ENCODE assay signal across 9 cellular contexts in genomic region chr6:143232849-143233248, GRCh38.
DNase-seq lines count a peak whose midpoint lies in the region; ATAC-seq and TF ChIP-seq lines count a peak whose summit lies in the region.
"Had no signal": no experiment of that assay in that cellular context is flagged by ENCODE, and none has a peak within 500 bp of the region (broad histone marks: within the 10 kb centered on the region; RNA-seq: fewer than 3 reads in every experiment).

No MANE protein-coding gene starts in this region.

- peak; percentile 54 for DNase-seq in EH (ENCODE audit: low read depth)
- DNase-seq in H4 (ENCODE audit: low spot score): peak; percentile 9
- DNase-seq in RPMI7951 (ENCODE audit: low read depth): peak; percentile 49
- DNase-seq in endothelial cell (ENCODE audit: low spot score): peak; percentile 62
- peak; percentile 40 to 63 for DNase-seq in trophoblast cell
- DNase-seq in cerebellar nuclear complex (lab: John Stamatoyannopoulos, UW): no peak

- H3K4me3 ChIP-seq in trophoblast cell (ENCODE audit: low read depth, low read length): peak overlapping the region; percentile 3

- H3K9me3 Mint-ChIP-seq in endothelial cell (ENCODE audit: unreplicated experiment): no peaks in the 10 kb centered on the region
- H3K9me3 Mint-ChIP-seq: memory B cell, T-cell had no signal

- H3K14ac ChIP-seq in trophoblast cell (ENCODE audit: low read length): no peak overlapping the region

- H3K18ac ChIP-seq in trophoblast cell (ENCODE audit: low read length): no peak overlapping the region

- no peak overlapping the region for H3K4ac ChIP-seq in trophoblast cell (ENCODE audit: low read depth, low read length)

- no peak overlapping the region for H2BK5ac ChIP-seq in trophoblast cell (ENCODE audit: low read depth, low read length, poor library complexity)

- H3K27ac ChIP-seq in trophoblast cell (ENCODE audit: low read depth, low read length): no peak overlapping the region

- no CpG with 5 or more reads among the region's 4 CpGs for WGBS in trophoblast cell (ENCODE audit: extremely low coverage, insufficient coverage, insufficient read length)

- H3K9ac ChIP-seq in trophoblast cell (ENCODE audit: low read length): no peak overlapping the region

- no peak overlapping the region for H3K4me2 ChIP-seq in trophoblast cell (ENCODE audit: low read length)

- H3K27me3 Mint-ChIP-seq in endothelial cell (ENCODE audit: unreplicated experiment): no peaks in the 10 kb centered on the region
- H3K27me3 Mint-ChIP-seq: memory B cell, T-cell had no signal

- H3K27me3 ChIP-seq in trophoblast cell (ENCODE audit: insufficient read depth, low read length): no peaks in the 10 kb centered on the region

- no peaks in the 10 kb centered on the region for H3K4me1 Mint-ChIP-seq in endothelial cell (ENCODE audit: unreplicated experiment)
- H3K4me1 Mint-ChIP-seq: memory B cell, T-cell had no signal

- no peaks in the 10 kb centered on the region for H3K36me3 Mint-ChIP-seq in endothelial cell (ENCODE audit: low read depth, unreplicated experiment)

- no peak overlapping the region for H2BK120ac ChIP-seq in trophoblast cell (ENCODE audit: insufficient read depth, low read length, poor library complexity)

- ATAC-seq in HG03520 (IDR thresholded peaks at IDR 0.05; ENCODE audit: unreplicated experiment): no peak
- ATAC-seq: T-cell had no signal

- H3K36me3 ChIP-seq in trophoblast cell (ENCODE audit: control insufficient read depth in 1 of 2, insufficient read depth in 2 of 2, low read length in 2 of 2): peaks cover 0 to 2% of the 10 kb centered on the region in 2 experiments

- TF ChIP-seq CTCF in endothelial cell (IDR thresholded peaks at IDR 0.05; ENCODE audit: unreplicated experiment): peak; percentile 59

- no peak overlapping the region for H3K23ac ChIP-seq in trophoblast cell (ENCODE audit: low read length)

- no peak overlapping the region for H4K91ac ChIP-seq in trophoblast cell (ENCODE audit: low read depth, low read length)

- no peak overlapping the region for H2AFZ ChIP-seq in trophoblast cell (ENCODE audit: insufficient read depth, low read length, poor library complexity)

- H3K9me3 ChIP-seq in trophoblast cell (ENCODE audit: insufficient read depth, low read depth, low read length): no peaks in the 10 kb centered on the region

- no peak overlapping the region for H3K27ac Mint-ChIP-seq in endothelial cell (ENCODE audit: unreplicated experiment)
- H3K27ac Mint-ChIP-seq: memory B cell, T-cell had no signal

- no peaks in the 10 kb centered on the region for H3K79me2 ChIP-seq in trophoblast cell (ENCODE audit: control insufficient read depth, insufficient read depth, low read length, poor library complexity)

- H4K12ac ChIP-seq in trophoblast cell (ENCODE audit: low read depth, low read length): no peak overlapping the region

- H2BK12ac ChIP-seq in trophoblast cell (ENCODE audit: low read length): no peak overlapping the region

- no peaks in the 10 kb centered on the region for H3K79me1 ChIP-seq in trophoblast cell (ENCODE audit: low read length)

- H2AK5ac ChIP-seq in trophoblast cell (ENCODE audit: low read length): no peak overlapping the region

- peaks cover 0 to 4% of the 10 kb centered on the region in 2 experiments for H3K4me1 ChIP-seq in trophoblast cell (ENCODE audit: control insufficient read depth in 1 of 2, insufficient read depth in 2 of 2, low read length in 2 of 2)

- no peak overlapping the region for H4K8ac ChIP-seq in trophoblast cell (ENCODE audit: low read depth, low read length)

- H3K4me3 Mint-ChIP-seq in endothelial cell (ENCODE audit: unreplicated experiment): no peak overlapping the region
- H3K4me3 Mint-ChIP-seq: memory B cell, T-cell had no signal

Comparison
In these comparisons a context has a peak if more than half of its experiments do, and no peak if none do; other contexts are left out.
1. DNase-seq: peak in EH (single experiment), H4 (single experiment), RPMI7951 (single experiment), endothelial cell (single experiment) and trophoblast cell (2 of 2); none in cerebellar nuclear complex (0 of 2).